ENCODE assay signal across 8 cellular contexts in genomic region chr7:116524609-116525297, GRCh38. TPM values are rescaled to one million over a fixed set of nuclear protein-coding genes. Genes with fewer than 3 reads are reported as not detected.
A peak's percentile ranks its signal among the peaks of the same experiment; 100 is the strongest.
DNase-seq lines count a peak whose midpoint lies in the region; ATAC-seq and TF ChIP-seq lines count a peak whose summit lies in the region.

Gene CAV1 (plus strand): TSS chr7:116525036. CDS start chr7:116525063, 27 bp downstream.

- DNase-seq in AG09309 (ENCODE audit: low read depth): peak; percentile 89
- peak; percentile 55 to 79 (median 70) for DNase-seq in Peyer's patch
- peak; percentile 87 for DNase-seq in amniotic epithelial cell (ENCODE audit: low read depth)
- DNase-seq in cardiac muscle cell (ENCODE audit: low read depth in 1 of 2, low spot score in 1 of 2): peak; percentile 56 to 93
- peak; percentile 33 for DNase-seq in occipital lobe (lab: John Stamatoyannopoulos, UW)
- no peak for DNase-seq in cortex of kidney (lab: John Stamatoyannopoulos, UW)

- peak; percentile 31 for ATAC-seq in GM21529 (IDR thresholded peaks at IDR 0.05; ENCODE audit: unreplicated experiment)
- no peak for ATAC-seq in HG02763 (IDR thresholded peaks at IDR 0.05; ENCODE audit: unreplicated experiment)

- TF ChIP-seq CTCF in AG09309 (IDR thresholded peaks at IDR 0.05; ENCODE audit: control insufficient read depth, insufficient read depth, low read depth, low read length, missing control alignments) (peak; percentile 35), Peyer's patch (IDR thresholded peaks at IDR 0.05) (peak in 2 of 6 experiments; percentile 5 to 14), cardiac muscle cell (IDR thresholded peaks at IDR 0.05; ENCODE audit: low read depth, low read length) (peak; percentile 10)

- H3K4me1 ChIP-seq in Peyer's patch (peaks cover 2 to 22% (median 5%) of the 10 kb centered on the region in 4 donors), cardiac muscle cell (ENCODE audit: low read depth) (no peaks in the 10 kb centered on the region)

- peak in 1 of 2 donors; percentile 5 for TF ChIP-seq POLR2A in Peyer's patch (IDR thresholded peaks at IDR 0.05)

- no peaks in the 10 kb centered on the region for H3K9me3 ChIP-seq in Peyer's patch
- no peaks in the 10 kb centered on the region for H3K9me3 ChIP-seq in cardiac muscle cell (ENCODE audit: low read depth)

- H3K36me3 ChIP-seq in Peyer's patch (no peaks in the 10 kb centered on the region), cardiac muscle cell (no peaks in the 10 kb centered on the region)

- H3K27me3 ChIP-seq in Peyer's patch (no peaks in the 10 kb centered on the region), cardiac muscle cell (peaks cover 47% of the 10 kb centered on the region)

- peak within 1 kb of the TSS; percentile 55 to 86 (median 78) for H3K27ac ChIP-seq in Peyer's patch
- H3K27ac ChIP-seq in cardiac muscle cell: no peak within 1 kb of the TSS

- peak within 1 kb of the TSS; percentile 98 for H3K4me3 ChIP-seq in AG09309 (ENCODE audit: control insufficient read depth, low read depth, low read length)
- H3K4me3 ChIP-seq in Peyer's patch: peak within 1 kb of the TSS; percentile 43 to 79 (median 66)
- H3K4me3 ChIP-seq in cardiac muscle cell: peak within 1 kb of the TSS; percentile 39

RNA-seq across cellular contexts. Expression of gene CAV1, which starts in this region (rescaled TPM):
- total RNA-seq in Peyer's patch: 10 to 100 TPM; 17.7 to 42.6 (median 27.6) TPM
- total RNA-seq in cardiac muscle cell: 0.69 and 3.5 TPM in 2 replicates
- 1.8 and 3.2 TPM in 2 replicates for polyA plus RNA-seq in cardiac muscle cell
- total RNA-seq in occipital lobe: 12.0 TPM

Comparison
In these comparisons a context has a peak if more than half of its experiments do, and no peak if none do; other contexts are left out.
1. H3K4me3 ChIP-seq: peak in every context shown above with its lines; median percentile 98 in AG09309; 66 in Peyer's patch; 39 in cardiac muscle cell.